Comparison of ENCODE assay signal across 14 cellular contexts in genomic region chr2:160208662-160209229, GRCh38. TPM values are rescaled to one million over a fixed set of nuclear protein-coding genes. Genes with fewer than 3 reads are reported as not detected.
DNase-seq lines count a peak whose midpoint lies in the region; ATAC-seq, FAIRE-seq and TF ChIP-seq lines count a peak whose summit lies in the region.
"Had no signal": no experiment of that assay in that cellular context is flagged by ENCODE, and none has a peak within 500 bp of the region (broad histone marks: within the 10 kb centered on the region; RNA-seq: fewer than 3 reads in every experiment).

No MANE protein-coding gene starts in this region.

- H3K27ac ChIP-seq in brain microvascular endothelial cell (peak overlapping the region; percentile 84), lung (ENCODE audit: low read depth in 1 of 2, low read length in 1 of 2) (peak overlapping the region; percentile 46 to 87), spleen (peak overlapping the region in 7 of 8 donors; percentile 41 to 73 (median 61))

- intact Hi-C loops in spleen (cut with DNase I; ENCODE audit: low total_unique reads) = no loop called here
- intact Hi-C loops in activated CD4-positive, alpha-beta memory T cell treated with anti-CD3 and anti-CD28 coated beads for 36 hours (cut with micrococcal nuclease) = no loop called here
- intact Hi-C loops in posterior vena cava (cut with DNase I) = no loop called here

- no peak for TF ChIP-seq POLR2A in spleen (IDR thresholded peaks at IDR 0.05)
- no peak for TF ChIP-seq POLR2A in GM12891 (IDR thresholded peaks at IDR 0.05; ENCODE audit: low read depth, low read length)

- in situ Hi-C loops in brain microvascular endothelial cell (cut with HindIII; ENCODE audit: low pct_ligation_motif_present, low sequenced_read_pairs) = no loop called here

- no peaks in the 10 kb centered on the region for H3K36me3 Mint-ChIP-seq in HFFc6 (ENCODE audit: low read depth)
- H3K36me3 Mint-ChIP-seq in activated CD4-positive, alpha-beta memory T cell treated with anti-CD3 and anti-CD28 coated beads for 36 hours = no peaks in the 10 kb centered on the region
- H3K36me3 Mint-ChIP-seq: activated naive CD4-positive, alpha-beta T cell treated with anti-CD3 and anti-CD28 coated beads, Interleukin-2, amount 10 ng/mL, durations not matched to agents 7 days and 5 days had no signal

- H3K4me1 Mint-ChIP-seq in HFFc6 (ENCODE audit: low read depth) = peaks cover 85% of the 10 kb centered on the region
- peaks cover 32% of the 10 kb centered on the region for H3K4me1 Mint-ChIP-seq in activated CD4-positive, alpha-beta memory T cell treated with anti-CD3 and anti-CD28 coated beads for 36 hours (ENCODE audit: low read depth)

- H3K36me3 ChIP-seq in brain microvascular endothelial cell (replicated peaks) (no peaks in the 10 kb centered on the region), lung (ENCODE audit: control insufficient read depth in 2 of 2, insufficient read depth in 2 of 2, low read length in 2 of 2) (no peaks in the 10 kb centered on the region), spleen (no peaks in the 10 kb centered on the region)

- H3K9me3 Mint-ChIP-seq in HFFc6 = no peaks in the 10 kb centered on the region
- no peaks in the 10 kb centered on the region for H3K9me3 Mint-ChIP-seq in activated CD4-positive, alpha-beta memory T cell treated with anti-CD3 and anti-CD28 coated beads for 36 hours
- H3K9me3 Mint-ChIP-seq: activated naive CD4-positive, alpha-beta T cell treated with anti-CD3 and anti-CD28 coated beads, Interleukin-2, amount 10 ng/mL, durations not matched to agents 7 days and 5 days had no signal

- H3K9me3 ChIP-seq in lung (ENCODE audit: control insufficient read depth in 2 of 2, insufficient read depth in 1 of 2, low read length in 1 of 2) = no peaks in the 10 kb centered on the region
- H3K9me3 ChIP-seq in spleen = no peaks in the 10 kb centered on the region

- H3K27me3 ChIP-seq in brain microvascular endothelial cell (replicated peaks) (no peaks in the 10 kb centered on the region), lung (ENCODE audit: control insufficient read depth, insufficient read depth) (no peaks in the 10 kb centered on the region), spleen (replicated peaks in 1 of 7) (peaks cover 0 to 4% (median 0%) of the 10 kb centered on the region in 7 donors)

- POLR2A ChIA-PET in activated CD4-positive, alpha-beta memory T cell treated with anti-CD3 and anti-CD28 coated beads for 36 hours (lab: Charles Lee) = no interaction called here

- CTCF ChIA-PET in activated CD4-positive, alpha-beta memory T cell treated with anti-CD3 and anti-CD28 coated beads for 36 hours (lab: Charles Lee) = interaction anchor here (1.2 to 3.7 kb wide), 6 partner anchors 11 to 910 kb away, joined by 3 to 24 read pairs (median 5); no protein-coding TSS in a partner anchor

- no peaks in the 10 kb centered on the region for H3K27me3 Mint-ChIP-seq in HFFc6 (ENCODE audit: insufficient read depth)
- H3K27me3 Mint-ChIP-seq in activated CD4-positive, alpha-beta memory T cell treated with anti-CD3 and anti-CD28 coated beads for 36 hours = peaks cover under 1% of the 10 kb centered on the region

- ATAC-seq in lung (ENCODE audit: insufficient read depth, low FRiP score) = no peak

- H3K4me1 ChIP-seq in lung (ENCODE audit: control insufficient read depth in 2 of 2, insufficient read depth in 2 of 2, low read length in 2 of 2) (peaks cover 5 to 11% of the 10 kb centered on the region in 2 donors), spleen (peaks cover 3 to 37% (median 22%) of the 10 kb centered on the region in 6 donors)

- peak overlapping the region; percentile 96 for H3K27ac Mint-ChIP-seq in HFFc6
- no peak overlapping the region for H3K27ac Mint-ChIP-seq in activated CD4-positive, alpha-beta memory T cell treated with anti-CD3 and anti-CD28 coated beads for 36 hours
- H3K27ac Mint-ChIP-seq: activated naive CD4-positive, alpha-beta T cell treated with anti-CD3 and anti-CD28 coated beads, Interleukin-2, amount 10 ng/mL, durations not matched to agents 7 days and 5 days had no signal

- H3K4me3 ChIP-seq in brain microvascular endothelial cell (ENCODE audit: low read depth, low read length) = no peak overlapping the region
- no peak overlapping the region for H3K4me3 ChIP-seq in lung
- H3K4me3 ChIP-seq in spleen = no peak overlapping the region

- 88 to 94% methylated on average over 9 of the region's 9 CpGs for WGBS in lung, 2 donors
- WGBS in spleen, 5 donors = 87 to 94% (median 92%) methylated on average over 9 of the region's 9 CpGs

- DNase-seq in HFFc6 (no peak), brain microvascular endothelial cell (no peak), lung (ENCODE audit: low spot score) (no peak), spleen (no peak), GM12891 (ENCODE audit: insufficient read length, low spot score) (no peak), posterior vena cava (ENCODE audit: low spot score) (no peak)
- no peak for DNase-seq in activated CD4-positive, alpha-beta memory T cell treated with anti-CD3 and anti-CD28 coated beads for 36 hours
- no peak for DNase-seq in activated effector memory CD4-positive, alpha-beta T cell treated with Interleukin-2 at 50 U/mL for 16 hours
- DNase-seq: activated naive CD4-positive, alpha-beta T cell treated with anti-CD3 and anti-CD28 coated beads, Interleukin-2, amount 10 ng/mL, durations not matched to agents 7 days and 5 days; effector CD4-positive, alpha-beta T cell; GDM1; NCI-H1105; stimulated activated CD4-positive, alpha-beta T cell treated with anti-CD3 and anti-CD28 coated beads, Interleukin-4, amount 100 ng/mL, for 1 hour had no signal

- FAIRE-seq in GM12891 (lab: Jason Lieb, UNC) = no peak

- H3K4me3 Mint-ChIP-seq in HFFc6 = peak overlapping the region; percentile 53
- H3K4me3 Mint-ChIP-seq in activated CD4-positive, alpha-beta memory T cell treated with anti-CD3 and anti-CD28 coated beads for 36 hours = no peak overlapping the region
- H3K4me3 Mint-ChIP-seq: activated naive CD4-positive, alpha-beta T cell treated with anti-CD3 and anti-CD28 coated beads, Interleukin-2, amount 10 ng/mL, durations not matched to agents 7 days and 5 days; neural crest cell had no signal

- TF ChIP-seq CTCF in HFFc6 (IDR thresholded peaks at IDR 0.05) (no peak), brain microvascular endothelial cell (IDR thresholded peaks at IDR 0.05; ENCODE audit: low read depth, low read length, missing control alignments) (no peak), lung (IDR thresholded peaks at IDR 0.05; ENCODE audit: control extremely low read depth, extremely low read depth) (no peak), spleen (IDR thresholded peaks at IDR 0.05 in 8 of 11, conservative IDR thresholded peaks at IDR 0.05 in 3 of 11) (no peak)

TF ChIP-seq in GM12891, 5 proteins besides CTCF, POLR2A, EP300 and RAD21:
- TF ChIP-seq PAX5 (IDR thresholded peaks at IDR 0.05; ENCODE audit: insufficient read depth, low read length, severe bottlenecking) (no peak), SPI1 (IDR thresholded peaks at IDR 0.05; ENCODE audit: low read depth, low read length) (no peak), POLR2AphosphoS5 (IDR thresholded peaks at IDR 0.05; ENCODE audit: low read depth, low read length) (no peak), POU2F2 (IDR thresholded peaks at IDR 0.05; ENCODE audit: low read depth, low read length) (no peak), TAF1 (IDR thresholded peaks at IDR 0.05; ENCODE audit: low read depth, low read length) (no peak)

RNA-seq across cellular contexts. Expression of gene ITGB6, which starts 8.7 kb away (rescaled TPM):
- total RNA-seq in HFFc6 (2021; fragmentation: NEBNext Ultra II Directional; extraction: Animal tissue kit (Norgen Biotek cat#: 25700)) = under 1 TPM in 2 of 6 experiments, not detected in 4; 0.33 TPM
- total RNA-seq in lung = 100 to 1,000 TPM in 1 of 2 donors, 10 to 100 TPM in 1; 46.3 to 141 TPM
- polyA plus RNA-seq in lung = 10 to 100 TPM; 35.1 to 37.4 TPM
- not detected for total RNA-seq in spleen
- under 1 TPM in 1 of 3 donors, not detected in 2; 0.02 TPM for polyA plus RNA-seq in spleen
- not detected for polyA plus RNA-seq in GM12891 (2012; ENCODE audit: low read depth, missing spikeins)
- total RNA-seq in activated CD4-positive, alpha-beta memory T cell treated with anti-CD3 and anti-CD28 coated beads for 36 hours = not detected
- not detected for total RNA-seq in posterior vena cava
- total RNA-seq: neural crest cell had no signal

Comparison
In these comparisons a context has a peak if more than half of its experiments do, and no peak if none do; other contexts are left out.
1. RNA of gene ITGB6, which starts 8.7 kb away (total RNA-seq): 46.3 to 141 TPM in lung; 0.33 TPM in HFFc6, not detected in posterior vena cava, not detected in spleen and not detected in activated CD4-positive, alpha-beta memory T cell treated with anti-CD3 and anti-CD28 coated beads for 36 hours; every median in the first group is over 10 times any median in the second.
2. Peak in every context shown above with its lines, with median percentiles within 50 percentile points of each other: H3K27ac ChIP-seq.